In the genomic region with DNA sequence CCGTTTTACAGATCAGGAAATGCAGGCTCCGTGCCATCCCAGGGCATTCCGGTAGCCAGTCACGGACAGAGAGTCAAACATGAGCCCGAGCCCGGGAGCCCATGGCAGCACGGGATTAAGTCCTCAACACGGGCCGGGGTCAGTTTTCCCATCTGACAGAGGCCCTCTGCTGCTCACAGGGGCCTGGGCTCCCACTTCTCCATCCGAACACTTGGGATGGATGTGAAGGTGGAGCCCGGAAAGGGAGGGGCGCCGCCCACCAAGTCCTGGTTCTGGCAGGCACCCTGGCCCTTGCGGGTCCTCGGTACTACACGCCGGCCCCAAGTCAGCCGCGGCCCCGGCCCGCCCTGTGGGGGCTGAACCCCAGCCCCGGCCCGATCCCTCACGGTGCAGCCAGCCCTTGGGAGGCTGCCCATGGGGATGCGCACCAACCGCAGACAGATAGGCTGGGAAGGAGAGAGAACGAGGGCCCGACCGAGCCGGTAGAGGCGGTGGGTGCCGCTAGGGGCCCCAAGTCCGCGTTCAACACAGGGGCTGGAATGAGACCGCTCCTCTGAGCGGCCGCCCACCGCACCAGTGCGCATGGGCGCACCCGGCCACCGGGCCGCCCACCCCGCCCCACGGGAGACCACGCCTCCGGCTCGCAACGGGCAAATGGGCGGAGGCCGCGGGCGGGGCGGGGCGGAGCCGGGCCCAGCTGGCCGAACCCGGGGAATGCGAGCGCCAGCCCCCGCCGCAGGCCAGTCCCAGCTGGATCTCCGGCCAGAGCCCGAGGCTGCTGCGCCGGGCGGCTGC, we compare ENCODE assay signal across 8 cellular contexts. TPM values are rescaled to one million over a fixed set of nuclear protein-coding genes. Genes with fewer than 3 reads are reported as not detected.
DNase-seq lines count a peak whose midpoint lies in the region; ATAC-seq and TF ChIP-seq lines count a peak whose summit lies in the region.

CAPN5 (plus strand) TSS at position 743 of the 795 bp plus-strand sequence. CDS start 17,916 bp downstream, outside the sequence.

- 0 out of 2 replicates have a peak, but pooled peaks cover 11% of the 10 kb centered on the region for H3K27me3 ChIP-seq in HUES48 (ENCODE audit: control insufficient read depth, insufficient read depth, low read length)
- no peaks in the 10 kb centered on the region for H3K27me3 ChIP-seq in esophagus (ENCODE audit: control insufficient read depth in 1 of 2, insufficient read depth in 2 of 2, low read length in 2 of 2)
- no peaks in the 10 kb centered on the region for H3K27me3 ChIP-seq in muscle layer of duodenum (ENCODE audit: low read depth, low read length)

- H3K27ac ChIP-seq in HUES48 (ENCODE audit: low read depth, low read length) (peak within 1 kb of the TSS; percentile 75), OCI-LY7 (ENCODE audit: low read depth, low read length, poor library complexity, severe bottlenecking) (no peak within 1 kb of the TSS), esophagus (ENCODE audit: low read depth in 2 of 2, low read length in 1 of 2) (peak within 1 kb of the TSS; percentile 68 to 83), muscle layer of duodenum (ENCODE audit: low read length) (peak within 1 kb of the TSS; percentile 80)

- POLR2A ChIA-PET in OCI-LY7 (lab: Charles Lee), result no interaction called here

- H3K36me3 ChIP-seq in HUES48 (ENCODE audit: control insufficient read depth, insufficient read depth, low read length), result no peaks in the 10 kb centered on the region
- H3K36me3 ChIP-seq in OCI-LY7 (ENCODE audit: insufficient read depth, low read length), result no peaks in the 10 kb centered on the region
- no peaks in the 10 kb centered on the region for H3K36me3 ChIP-seq in esophagus (ENCODE audit: control insufficient read depth in 2 of 2, insufficient read depth in 2 of 2, low read length in 1 of 2)
- no peaks in the 10 kb centered on the region for H3K36me3 ChIP-seq in muscle layer of duodenum (ENCODE audit: control insufficient read depth in 1 of 2, insufficient read depth in 2 of 2, low read length in 2 of 2)

- ATAC-seq in GM21423 (IDR thresholded peaks at IDR 0.05; ENCODE audit: unreplicated experiment), result peak; percentile 80

- no peaks in the 10 kb centered on the region for H3K9me2 ChIP-seq in OCI-LY7 (ENCODE audit: insufficient read depth, low read length)

- 1% methylated on average over 37 to 67 of the region's 67 CpGs for WGBS in esophagus, 2 donors

- intact Hi-C loops in OCI-LY7 (cut with micrococcal nuclease; ENCODE audit: unreplicated experiment), result loop anchor here (1.0 kb wide), 2 partner anchors 19 to 25 kb away; no protein-coding TSS in a partner anchor

- peak; percentile 94 for DNase-seq in DMS 273 (lab: John Stamatoyannopoulos, UW; ENCODE audit: unreplicated experiment)
- DNase-seq in OCI-LY7 (ENCODE audit: low spot score), result peak; percentile 90
- peak; percentile 91 for DNase-seq in activated T-cell treated with anti-CD3 and anti-CD28 coated beads, Interleukin-2, amount 50 U/mL, for 1 hour
- peak; percentile 73 to 76 for DNase-seq in stimulated activated CD8-positive, alpha-beta memory T cell treated with anti-CD3 and anti-CD28 coated beads, Interleukin-7, amount 100 ng/mL, for 1 hour (ENCODE audit: low read depth in 2 of 2)

- peak within 1 kb of the TSS; percentile 78 for H3K4me3 ChIP-seq in HUES48 (ENCODE audit: low read depth, low read length)
- peak within 1 kb of the TSS; percentile 80 for H3K4me3 ChIP-seq in OCI-LY7 (ENCODE audit: low read depth, low read length, poor library complexity, severe bottlenecking)
- peak within 1 kb of the TSS; percentile 60 for H3K4me3 ChIP-seq in esophagus (ENCODE audit: low read depth in 1 of 2, low read length in 2 of 2)
- peak within 1 kb of the TSS; percentile 67 to 75 for H3K4me3 ChIP-seq in muscle layer of duodenum (ENCODE audit: low read depth in 1 of 2, low read length in 2 of 2)

- H4K20me1 ChIP-seq in OCI-LY7 (ENCODE audit: insufficient read depth, low read length), result no peaks in the 10 kb centered on the region

- H3K9me3 ChIP-seq in HUES48 (ENCODE audit: control insufficient read depth, insufficient read depth, low read length), result no peaks in the 10 kb centered on the region
- no peaks in the 10 kb centered on the region for H3K9me3 ChIP-seq in OCI-LY7 (ENCODE audit: low read length)
- H3K9me3 ChIP-seq in esophagus (ENCODE audit: control insufficient read depth in 2 of 2, insufficient read depth in 1 of 2, low read depth in 1 of 2, low read length in 1 of 2), result no peaks in the 10 kb centered on the region
- H3K9me3 ChIP-seq in muscle layer of duodenum (ENCODE audit: control insufficient read depth in 1 of 2, low read length in 2 of 2), result no peaks in the 10 kb centered on the region

- TF ChIP-seq CTCF in OCI-LY7 (conservative IDR thresholded peaks at IDR 0.05; ENCODE audit: low read length), result peak; percentile 52; the same call in 1 of the 2 replicates

- H3K9ac ChIP-seq in HUES48 (ENCODE audit: low read depth, low read length), result peak within 1 kb of the TSS; percentile 52

- peak within 1 kb of the TSS; percentile 97 for H2AFZ ChIP-seq in OCI-LY7 (ENCODE audit: low read length)

- CTCF ChIA-PET in OCI-LY7 (lab: Charles Lee; ENCODE audit: unreplicated experiment), result interaction anchor here (0.6 kb wide), 1 partner anchor 42 kb away, joined by 3 read pairs; no protein-coding TSS in a partner anchor

- no TSS peak for BruUV-seq in OCI-LY7 (replicated peaks; lab: Mats Ljungman, UMichigan)

- H3K4me1 ChIP-seq in HUES48 (ENCODE audit: control insufficient read depth, insufficient read depth, low read length), result peaks cover 12% of the 10 kb centered on the region
- peaks cover 9% of the 10 kb centered on the region for H3K4me1 ChIP-seq in OCI-LY7 (ENCODE audit: insufficient read depth, low read length, poor library complexity, severe bottlenecking)
- peaks cover 0 to 4% of the 10 kb centered on the region in 2 donors for H3K4me1 ChIP-seq in esophagus (ENCODE audit: control insufficient read depth in 2 of 2, insufficient read depth in 2 of 2, low read length in 1 of 2)
- peaks cover 6 to 21% of the 10 kb centered on the region in 2 donors for H3K4me1 ChIP-seq in muscle layer of duodenum (ENCODE audit: control insufficient read depth in 1 of 2, insufficient read depth in 2 of 2, low read length in 2 of 2)

- H3K4me2 ChIP-seq in OCI-LY7 (ENCODE audit: low read length), result peak within 1 kb of the TSS; percentile 94

- H3K79me2 ChIP-seq in OCI-LY7 (ENCODE audit: insufficient read depth, low read depth, low read length), result no peaks in the 10 kb centered on the region

RNA-seq across cellular contexts. Expression of gene CAPN5, which starts in this region (rescaled TPM):
- 0.98 and 1.4 TPM in 2 replicates for total RNA-seq in OCI-LY7 (2014; rRNA removed; shearing (Covaris generic))
- total RNA-seq in OCI-LY7 (2022), result 1.5 TPM in 2 replicates
- polyA plus RNA-seq in esophagus, result 10 to 100 TPM; 26.6 to 27.8 TPM
